16 cellular contexts compared by ENCODE assay signal in genomic region chr2:170005702-170006101, GRCh38.
DNase-seq lines count a peak whose midpoint lies in the region; ATAC-seq, FAIRE-seq and TF ChIP-seq lines count a peak whose summit lies in the region.
"Had no signal": no experiment of that assay in that cellular context is flagged by ENCODE, and none has a peak within 500 bp of the region (broad histone marks: within the 10 kb centered on the region; RNA-seq: fewer than 3 reads in every experiment).

No MANE protein-coding gene starts in this region.

- H3K4me1 ChIP-seq in HepG2 (ENCODE audit: insufficient read depth, low read length), result 0 out of 2 replicates have a peak, but pooled peaks cover 6% of the 10 kb centered on the region
- H3K4me1 ChIP-seq: colonic mucosa, pancreas, suprapubic skin had no signal

- no peak for TF ChIP-seq RAD21 in HepG2 (CRISPR knock-in tag; IDR thresholded peaks at IDR 0.05)

- CTCF ChIA-PET in HepG2 (lab: Yijun Ruan, JAX; ENCODE audit: low intra/inter-chr PET ratio, low total read pairs), result no interaction called here

- H3K27ac Mint-ChIP-seq in brain, result peak overlapping the region in 3 of 5 experiments; percentile 1 to 22 (median 17)
- H3K27ac Mint-ChIP-seq: activated B cell treated with CpG ODN at 0.5 μM for 24 hours; activated naive CD8-positive, alpha-beta T cell treated with anti-CD3 and anti-CD28 coated beads, Interleukin-2, amount 10 ng/mL, durations not matched to agents 7 days and 5 days had no signal

- intact Hi-C loops in HepG2 (cut with micrococcal nuclease; ENCODE audit: unreplicated experiment), result no loop called here

- no peak for FAIRE-seq in HepG2 (lab: Jason Lieb, UNC)
- FAIRE-seq: pancreas had no signal

- TF ChIP-seq CTCF in NB4 (IDR thresholded peaks at IDR 0.05; ENCODE audit: low read depth, low read length) (no peak), brain (conservative IDR thresholded peaks at IDR 0.05) (no peak), HepG2 (CRISPR knock-in tag; IDR thresholded peaks at IDR 0.05) (peak; percentile 18; the same call in 1 of the 2 replicates)

- no peak overlapping the region for H3K4me3 Mint-ChIP-seq in brain
- H3K4me3 Mint-ChIP-seq: activated B cell treated with CpG ODN at 0.5 μM for 24 hours; activated naive CD8-positive, alpha-beta T cell treated with anti-CD3 and anti-CD28 coated beads, Interleukin-2, amount 10 ng/mL, durations not matched to agents 7 days and 5 days had no signal

- no peak overlapping the region for H3K4me2 ChIP-seq in HepG2 (ENCODE audit: low read depth, low read length)

- H3K36me3 Mint-ChIP-seq in brain, result peaks cover 74% of the 10 kb centered on the region

- TF ChIP-seq EP300 in HepG2 (IDR thresholded peaks at IDR 0.05; ENCODE audit: low read depth in 2 of 2, low read length in 2 of 2) (no peak), HepG2 (CRISPR knock-in tag; IDR thresholded peaks at IDR 0.05; ENCODE audit: borderline replicate concordance) (no peak)

- no TSS peak for BruUV-seq in HepG2 (replicated peaks; lab: Mats Ljungman, UMichigan)

- H3K9me3 Mint-ChIP-seq in brain, result no peaks in the 10 kb centered on the region
- H3K9me3 Mint-ChIP-seq: activated B cell treated with CpG ODN at 0.5 μM for 24 hours; activated naive CD8-positive, alpha-beta T cell treated with anti-CD3 and anti-CD28 coated beads, Interleukin-2, amount 10 ng/mL, durations not matched to agents 7 days and 5 days had no signal

- in situ Hi-C loops in HepG2 (cut with HindIII; ENCODE audit: extremely low pct_ligation_motif_present, low pct_unique_long_range_greater_than_20kb), result no loop called here

- no peaks in the 10 kb centered on the region for H3K4me1 Mint-ChIP-seq in brain
- H3K4me1 Mint-ChIP-seq: activated B cell treated with CpG ODN at 0.5 μM for 24 hours had no signal

- WGBS in HepG2 (ENCODE audit: low lambda C conversion rate), result 85% methylated on average over 1 of the region's 1 CpG

- no peaks in the 10 kb centered on the region; a peak in 1 of 5 replicates for H3K27me3 ChIP-seq in HepG2 (ENCODE audit: control insufficient read depth in 1 of 2, insufficient read depth in 2 of 2, low read length in 2 of 2)
- H3K27me3 ChIP-seq: colonic mucosa, pancreas, suprapubic skin had no signal

- no peak overlapping the region for H3K9ac ChIP-seq in HepG2 (ENCODE audit: insufficient read depth, low read depth, low read length)

- peaks cover 9 to 21% of the 10 kb centered on the region in 2 experiments for H3K36me3 ChIP-seq in HepG2 (replicated peaks in 1 of 2; ENCODE audit: control insufficient read depth in 1 of 2, insufficient read depth in 2 of 2, low read length in 2 of 2)
- H3K36me3 ChIP-seq: colonic mucosa had no signal

- H3K4me3 ChIP-seq in NB4 (ENCODE audit: low read depth, low read length) (no peak overlapping the region), HepG2 (replicated peaks in 1 of 3; ENCODE audit: insufficient read depth in 1 of 3, low read depth in 2 of 3, low read length in 3 of 3) (no peak overlapping the region)
- H3K4me3 ChIP-seq: colonic mucosa, pancreas, suprapubic skin had no signal

- H2AFZ ChIP-seq in HepG2 (ENCODE audit: low read length), result no peak overlapping the region

- H3K27ac ChIP-seq in HepG2 (ENCODE audit: extremely low read length, insufficient read depth, low read length), result no peak overlapping the region
- H3K27ac ChIP-seq: colonic mucosa, pancreas, suprapubic skin had no signal

- ATAC-seq in HepG2, result peak; percentile 65
- no peak for ATAC-seq in HG03196 (IDR thresholded peaks at IDR 0.05; ENCODE audit: unreplicated experiment)
- ATAC-seq in HG02885 (IDR thresholded peaks at IDR 0.05; ENCODE audit: poor library complexity, unreplicated experiment), result no peak
- ATAC-seq: pancreas had no signal

- no peaks in the 10 kb centered on the region for H3K79me2 ChIP-seq in HepG2 (ENCODE audit: insufficient read depth, low read length)

- DNase-seq in DMS53 (lab: John Stamatoyannopoulos, UW) (peak; percentile 27), DMS53 treated with DMSO at 0.1 percent for 48 hours (lab: John Stamatoyannopoulos, UW; ENCODE audit: unreplicated experiment) (no peak), NB4 (ENCODE audit: low read depth) (peak; percentile 15), HepG2 (ENCODE audit: low spot score) (no peak), hypothalamus (lab: John Stamatoyannopoulos, UW) (no peak)
- DNase-seq: 8988T; activated B cell treated with CpG ODN at 0.5 μM for 24 hours; activated naive CD8-positive, alpha-beta T cell treated with anti-CD3 and anti-CD28 coated beads, Interleukin-2, amount 10 ng/mL, durations not matched to agents 7 days and 5 days; colonic mucosa; COR-L47; pancreas; SHP77 treated with DMSO at 0.1 percent for 48 hours had no signal

- POLR2A ChIA-PET in HepG2 (lab: Yijun Ruan, JAX), result no interaction called here

- H3K27me3 Mint-ChIP-seq in brain, result peaks cover 4% of the 10 kb centered on the region
- H3K27me3 Mint-ChIP-seq: activated B cell treated with CpG ODN at 0.5 μM for 24 hours; activated naive CD8-positive, alpha-beta T cell treated with anti-CD3 and anti-CD28 coated beads, Interleukin-2, amount 10 ng/mL, durations not matched to agents 7 days and 5 days had no signal

- H3K9me3 ChIP-seq in HepG2 (ENCODE audit: low read length), result no peaks in the 10 kb centered on the region
- H3K9me3 ChIP-seq: colonic mucosa, pancreas, suprapubic skin had no signal

- TF ChIP-seq POLR2A in NB4 (IDR thresholded peaks at IDR 0.05; ENCODE audit: extremely low read depth, insufficient read length) (no peak), HepG2 (IDR thresholded peaks at IDR 0.05; ENCODE audit: insufficient read depth in 1 of 2, low read depth in 2 of 2, low read length in 2 of 2) (no peak)

- no peaks in the 10 kb centered on the region for H4K20me1 ChIP-seq in HepG2 (ENCODE audit: insufficient read depth, low read length)

TF ChIP-seq in HepG2, 621 proteins besides CTCF, POLR2A, EP300 and RAD21:
- TF ChIP-seq ARID4A (CRISPR knock-in tag; IDR thresholded peaks at IDR 0.05; ENCODE audit: borderline replicate concordance), result no peak
- no peak for TF ChIP-seq REL (CRISPR knock-in tag; conservative IDR thresholded peaks at IDR 0.05)
- no peak for TF ChIP-seq MYC (CRISPR knock-in tag; IDR thresholded peaks at IDR 0.05; ENCODE audit: borderline replicate concordance)
- TF ChIP-seq KLF15 (CRISPR knock-in tag; IDR thresholded peaks at IDR 0.05; ENCODE audit: borderline replicate concordance), result no peak
- TF ChIP-seq ZC3H13 (CRISPR knock-in tag; IDR thresholded peaks at IDR 0.05), result no peak
- TF ChIP-seq ZNF530 (CRISPR knock-in tag; IDR thresholded peaks at IDR 0.05; ENCODE audit: low read depth), result no peak
- TF ChIP-seq PLSCR1 (CRISPR knock-in tag; IDR thresholded peaks at IDR 0.05; ENCODE audit: borderline replicate concordance), result no peak
- no peak for TF ChIP-seq ZNF775 (CRISPR knock-in tag; IDR thresholded peaks at IDR 0.05; ENCODE audit: borderline replicate concordance)

Comparison
In these comparisons a context has a peak if more than half of its experiments do, and no peak if none do; other contexts are left out.
1. DNase-seq: peak in DMS53 (single experiment) and NB4 (single experiment); none in DMS53 treated with DMSO at 0.1 percent for 48 hours (single experiment), HepG2 (single experiment) and hypothalamus (0 of 51).